Comparison of ENCODE assay signal across 24 cellular contexts in genomic region chr1:30880631-30881155, GRCh38. TPM values are rescaled to one million over a fixed set of nuclear protein-coding genes. Genes with fewer than 3 reads are reported as not detected.
DNase-seq lines count a peak whose midpoint lies in the region; ATAC-seq lines count a peak whose summit lies in the region.
"Had no signal": no experiment of that assay in that cellular context is flagged by ENCODE, and none has a peak within 500 bp of the region (broad histone marks: within the 10 kb centered on the region; RNA-seq: fewer than 3 reads in every experiment).

No MANE protein-coding gene starts in this region.

- peak overlapping the region; percentile 100 for H3K27ac ChIP-seq in SJCRH30
- H3K27ac ChIP-seq: A549, brain microvascular endothelial cell, colonic mucosa, left lung had no signal

- no peak for ATAC-seq in activated naive CD8-positive, alpha-beta T cell treated with anti-CD3 and anti-CD28 coated beads, Interleukin-2, amount 50 U/mL, for 24 hours
- no peak for ATAC-seq in naive B cell (ENCODE audit: low read depth in 2 of 2)
- ATAC-seq in GM19324 (IDR thresholded peaks at IDR 0.05; ENCODE audit: low FRiP score, unreplicated experiment) = no peak
- ATAC-seq in GM21526 (IDR thresholded peaks at IDR 0.05; ENCODE audit: low FRiP score, unreplicated experiment) = no peak
- no peak for ATAC-seq in activated CD4-positive, CD25-positive, alpha-beta regulatory T cell treated with anti-CD3 and anti-CD28 coated beads, Interleukin-2, amount 50 U/mL, for 24 hours
- ATAC-seq: A549; activated CD8-positive, alpha-beta memory T cell treated with anti-CD3 and anti-CD28 coated beads, Interleukin-2, amount 10 ng/mL, durations not matched to agents 7 days and 5 days; activated T-helper 17 cell treated with anti-CD3 and anti-CD28 coated beads, Interleukin-2, amount 50 U/mL, for 72 hours; heart left ventricle; left lung; stimulated activated naive CD8-positive, alpha-beta T cell treated with anti-CD3 and anti-CD28 coated beads, Interleukin-15, amount 100 ng/mL, for 72 hours had no signal

- no peak overlapping the region for H3K4me3 Mint-ChIP-seq in activated naive CD8-positive, alpha-beta T cell
- no peak overlapping the region for H3K4me3 Mint-ChIP-seq in activated naive CD8-positive, alpha-beta T cell treated with anti-CD3 and anti-CD28 coated beads, Interleukin-2, amount 50 U/mL, for 24 hours
- peak overlapping the region in 5 of 8 donors; percentile 7 to 67 (median 21) for H3K4me3 Mint-ChIP-seq in naive B cell
- H3K4me3 Mint-ChIP-seq: activated CD8-positive, alpha-beta memory T cell treated with anti-CD3 and anti-CD28 coated beads, Interleukin-2, amount 10 ng/mL, durations not matched to agents 7 days and 5 days; activated naive CD8-positive, alpha-beta T cell treated with anti-CD3 and anti-CD28 coated beads, Interleukin-2, amount 10 ng/mL, durations not matched to agents 7 days and 5 days; activated T-helper 17 cell treated with anti-CD3 and anti-CD28 coated beads, Interleukin-2, amount 50 U/mL, for 72 hours; nephron progenitor cell; stimulated activated naive CD8-positive, alpha-beta T cell treated with anti-CD3 and anti-CD28 coated beads, Interleukin-15, amount 100 ng/mL, for 72 hours had no signal

- peaks cover 5% of the 10 kb centered on the region for H3K27me3 Mint-ChIP-seq in activated naive CD8-positive, alpha-beta T cell
- peaks cover 43% of the 10 kb centered on the region for H3K27me3 Mint-ChIP-seq in activated naive CD8-positive, alpha-beta T cell treated with anti-CD3 and anti-CD28 coated beads, Interleukin-2, amount 50 U/mL, for 24 hours
- peaks cover 46 to 83% (median 82%) of the 10 kb centered on the region in 3 donors for H3K27me3 Mint-ChIP-seq in naive B cell

- H3K4me1 ChIP-seq in SJCRH30 = peaks cover 76% of the 10 kb centered on the region
- H3K4me1 ChIP-seq: A549, colonic mucosa had no signal

- peaks cover 4% of the 10 kb centered on the region for H3K4me1 Mint-ChIP-seq in activated naive CD8-positive, alpha-beta T cell (ENCODE audit: low read depth)
- H3K4me1 Mint-ChIP-seq in activated naive CD8-positive, alpha-beta T cell treated with anti-CD3 and anti-CD28 coated beads, Interleukin-2, amount 50 U/mL, for 24 hours = peaks cover 3% of the 10 kb centered on the region
- peaks cover 16 to 22% (median 18%) of the 10 kb centered on the region in 3 donors for H3K4me1 Mint-ChIP-seq in naive B cell
- H3K4me1 Mint-ChIP-seq: activated CD8-positive, alpha-beta memory T cell treated with anti-CD3 and anti-CD28 coated beads, Interleukin-2, amount 10 ng/mL, durations not matched to agents 7 days and 5 days; activated naive CD8-positive, alpha-beta T cell treated with anti-CD3 and anti-CD28 coated beads, Interleukin-2, amount 10 ng/mL, durations not matched to agents 7 days and 5 days; activated T-helper 17 cell treated with anti-CD3 and anti-CD28 coated beads, Interleukin-2, amount 50 U/mL, for 72 hours had no signal

- H3K36me3 ChIP-seq in SJCRH30 = peaks cover 24% of the 10 kb centered on the region
- H3K36me3 ChIP-seq: brain microvascular endothelial cell, colonic mucosa had no signal

- H3K27me3 ChIP-seq in SJCRH30 = no peaks in the 10 kb centered on the region
- H3K27me3 ChIP-seq: brain microvascular endothelial cell, colonic mucosa, heart left ventricle, left lung had no signal

- H3K36me3 Mint-ChIP-seq in activated naive CD8-positive, alpha-beta T cell = no peaks in the 10 kb centered on the region
- H3K36me3 Mint-ChIP-seq in activated naive CD8-positive, alpha-beta T cell treated with anti-CD3 and anti-CD28 coated beads, Interleukin-2, amount 50 U/mL, for 24 hours (ENCODE audit: low read depth) = no peaks in the 10 kb centered on the region
- peaks cover 0 to 2% of the 10 kb centered on the region in 2 donors for H3K36me3 Mint-ChIP-seq in naive B cell
- H3K36me3 Mint-ChIP-seq: activated CD8-positive, alpha-beta memory T cell treated with anti-CD3 and anti-CD28 coated beads, Interleukin-2, amount 10 ng/mL, durations not matched to agents 7 days and 5 days; activated naive CD8-positive, alpha-beta T cell treated with anti-CD3 and anti-CD28 coated beads, Interleukin-2, amount 10 ng/mL, durations not matched to agents 7 days and 5 days had no signal

- H3K9me3 ChIP-seq in SJCRH30 (replicated peaks) = no peaks in the 10 kb centered on the region
- H3K9me3 ChIP-seq: A549, colonic mucosa, heart left ventricle, left lung had no signal

- DNase-seq in activated naive CD8-positive, alpha-beta T cell treated with anti-CD3 and anti-CD28 coated beads, Interleukin-2, amount 50 U/mL, for 24 hours = no peak
- peak; percentile 82 to 89 for DNase-seq in SJCRH30
- DNase-seq in naive B cell = no peak
- no peak for DNase-seq in Kasumi-1 (lab: John Stamatoyannopoulos, UW)
- DNase-seq: activated CD4-positive, alpha-beta T cell treated with anti-CD3 and anti-CD28 coated beads for 4 hours; activated CD8-positive, alpha-beta memory T cell treated with anti-CD3 and anti-CD28 coated beads, Interleukin-2, amount 10 ng/mL, durations not matched to agents 7 days and 5 days; activated naive CD8-positive, alpha-beta T cell treated with anti-CD3 and anti-CD28 coated beads, Interleukin-2, amount 10 ng/mL, durations not matched to agents 7 days and 5 days; brain microvascular endothelial cell; C1 segment of cervical spinal cord; colonic mucosa; heart left ventricle; NCI-H1048; NCI-H2081 treated with DMSO at 0.1 percent for 48 hours; nephron progenitor cell; stimulated activated CD4-positive, alpha-beta T cell treated with anti-CD3 and anti-CD28 coated beads, Interleukin-4, amount 100 ng/mL, for 1 hour; stimulated activated naive CD8-positive, alpha-beta T cell treated with anti-CD3 and anti-CD28 coated beads, Interleukin-15, amount 100 ng/mL, for 72 hours had no signal

- peak overlapping the region; percentile 54 for H3K4me3 ChIP-seq in SJCRH30
- H3K4me3 ChIP-seq: A549, colonic mucosa, heart left ventricle, left lung, smooth muscle cell had no signal

- no peaks in the 10 kb centered on the region for H3K9me3 Mint-ChIP-seq in activated naive CD8-positive, alpha-beta T cell (ENCODE audit: low read depth)
- H3K9me3 Mint-ChIP-seq in activated naive CD8-positive, alpha-beta T cell treated with anti-CD3 and anti-CD28 coated beads, Interleukin-2, amount 50 U/mL, for 24 hours = no peaks in the 10 kb centered on the region
- H3K9me3 Mint-ChIP-seq in naive B cell = peaks cover 0 to 2% (median 0%) of the 10 kb centered on the region in 7 donors
- H3K9me3 Mint-ChIP-seq: activated naive CD8-positive, alpha-beta T cell treated with anti-CD3 and anti-CD28 coated beads, Interleukin-2, amount 10 ng/mL, durations not matched to agents 7 days and 5 days; activated T-helper 17 cell treated with anti-CD3 and anti-CD28 coated beads, Interleukin-2, amount 50 U/mL, for 72 hours; nephron progenitor cell; stimulated activated naive CD8-positive, alpha-beta T cell treated with anti-CD3 and anti-CD28 coated beads, Interleukin-15, amount 100 ng/mL, for 72 hours had no signal

- peak overlapping the region; percentile 19 for H3K27ac Mint-ChIP-seq in activated naive CD8-positive, alpha-beta T cell
- no peak overlapping the region for H3K27ac Mint-ChIP-seq in activated naive CD8-positive, alpha-beta T cell treated with anti-CD3 and anti-CD28 coated beads, Interleukin-2, amount 50 U/mL, for 24 hours
- peak overlapping the region; percentile 4 to 94 (median 76) for H3K27ac Mint-ChIP-seq in naive B cell
- H3K27ac Mint-ChIP-seq: activated CD8-positive, alpha-beta memory T cell treated with anti-CD3 and anti-CD28 coated beads, Interleukin-2, amount 10 ng/mL, durations not matched to agents 7 days and 5 days; activated naive CD8-positive, alpha-beta T cell treated with anti-CD3 and anti-CD28 coated beads, Interleukin-2, amount 10 ng/mL, durations not matched to agents 7 days and 5 days; activated T-helper 17 cell treated with anti-CD3 and anti-CD28 coated beads, Interleukin-2, amount 50 U/mL, for 72 hours; nephron progenitor cell; stimulated activated naive CD8-positive, alpha-beta T cell treated with anti-CD3 and anti-CD28 coated beads, Interleukin-15, amount 100 ng/mL, for 72 hours had no signal

RNA-seq across cellular contexts. Expression of gene SDC3, which starts 27.9 kb away (rescaled TPM):
- 201 and 210 TPM in 2 replicates for total RNA-seq in SJCRH30 (2014; rRNA removed; shearing (Covaris generic))
- polyA plus RNA-seq in naive B cell (ENCODE audit: low read depth in 6 of 6) = under 1 TPM in 1 of 6 donors, not detected in 5; 0.04 TPM
- total RNA-seq: activated CD8-positive, alpha-beta memory T cell treated with anti-CD3 and anti-CD28 coated beads, Interleukin-2, amount 10 ng/mL, durations not matched to agents 7 days and 5 days had no signal

Comparison
In these comparisons a context has a peak if more than half of its experiments do, and no peak if none do; other contexts are left out.
1. H3K4me3 Mint-ChIP-seq: peak in naive B cell (5 of 8); none in activated naive CD8-positive, alpha-beta T cell (single experiment) and activated naive CD8-positive, alpha-beta T cell treated with anti-CD3 and anti-CD28 coated beads, Interleukin-2, amount 50 U/mL, for 24 hours (single experiment).
2. DNase-seq: peak in SJCRH30 (2 of 2); none in activated naive CD8-positive, alpha-beta T cell treated with anti-CD3 and anti-CD28 coated beads, Interleukin-2, amount 50 U/mL, for 24 hours (single experiment), naive B cell (single experiment) and Kasumi-1 (0 of 2).